In the genomic region with DNA sequence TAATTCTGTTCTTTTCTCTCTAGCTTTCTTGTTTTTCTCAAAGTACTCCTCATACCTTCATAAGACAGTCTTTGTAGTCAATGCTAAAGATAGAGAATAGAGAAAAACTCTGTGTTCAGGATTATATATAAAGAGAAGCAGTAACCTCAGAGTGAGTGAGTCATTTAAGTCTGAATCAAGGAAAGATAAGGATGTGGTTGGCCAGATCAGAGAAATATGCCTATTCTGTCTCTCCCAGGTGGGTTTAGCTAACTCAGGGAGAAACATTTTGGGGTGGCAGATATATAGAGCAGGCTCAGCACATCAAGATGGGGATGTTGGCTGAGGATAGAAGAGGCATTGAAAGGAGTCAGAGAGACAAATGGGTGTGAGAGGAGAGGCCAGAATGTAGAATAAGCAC, we compare ENCODE assay signal across 11 cellular contexts. TPM values are rescaled to one million over a fixed set of nuclear protein-coding genes. Genes with fewer than 3 reads are reported as not detected.
A peak's percentile ranks its signal among the peaks of the same experiment; 100 is the strongest.
DNase-seq lines count a peak whose midpoint lies in the region; ATAC-seq and TF ChIP-seq lines count a peak whose summit lies in the region.
"Had no signal": no experiment of that assay in that cellular context is flagged by ENCODE, and none has a peak within 500 bp of the region (broad histone marks: within the 10 kb centered on the region; RNA-seq: fewer than 3 reads in every experiment).

No MANE protein-coding gene starts in this region.

- TF ChIP-seq CTCF in fibroblast of pulmonary artery (IDR thresholded peaks at IDR 0.05; ENCODE audit: low read length, missing control alignments) (no peak), ascending aorta (IDR thresholded peaks at IDR 0.05) (no peak)

- DNase-seq in H4 (ENCODE audit: low spot score) (peak; percentile 17), fibroblast of pulmonary artery (ENCODE audit: low read depth) (peak; percentile 28), T1000 (lab: John Stamatoyannopoulos, UW) (no peak), ascending aorta (ENCODE audit: low spot score in 2 of 2) (no peak), NCI-H187 (lab: John Stamatoyannopoulos, UW) (no peak)
- no peak for DNase-seq in stimulated activated naive CD4-positive, alpha-beta T cell treated with Interleukin-2 at 50 U/mL for 16 hours (lab: John Stamatoyannopoulos, UW)
- DNase-seq: NCI-H1694 treated with DMSO at 0.1 percent for 48 hours had no signal

- intact Hi-C loops in ascending aorta (cut with DNase I) = no loop called here

- peak; percentile 94 for ATAC-seq in GM18870 (IDR thresholded peaks at IDR 0.05; ENCODE audit: unreplicated experiment)
- peak; percentile 81 for ATAC-seq in HG03558 (IDR thresholded peaks at IDR 0.05; ENCODE audit: extremely low read depth, unreplicated experiment)
- ATAC-seq: HCT116 had no signal

- H3K4me3 ChIP-seq in fibroblast of pulmonary artery (replicated peaks; ENCODE audit: low read depth, low read length) = no peak overlapping the region
- H3K4me3 ChIP-seq in ascending aorta = no peak overlapping the region
- H3K4me3 ChIP-seq: prostate gland had no signal

- H3K4me1 ChIP-seq in ascending aorta = no peaks in the 10 kb centered on the region
- H3K4me1 ChIP-seq: prostate gland had no signal

- no peaks in the 10 kb centered on the region for H3K9me3 ChIP-seq in ascending aorta
- H3K9me3 ChIP-seq: prostate gland had no signal

- H3K27me3 ChIP-seq in ascending aorta = no peaks in the 10 kb centered on the region

- H3K27ac ChIP-seq in ascending aorta = no peak overlapping the region
- H3K27ac ChIP-seq: prostate gland had no signal

- peaks cover 0 to 19% of the 10 kb centered on the region in 2 donors for H3K36me3 ChIP-seq in ascending aorta
- H3K36me3 ChIP-seq: prostate gland had no signal

RNA-seq across cellular contexts. Expression of gene GTF2E1, which starts 31.4 kb away (rescaled TPM):
- 22.4 and 26.0 TPM in 2 replicates for total RNA-seq in H4 (2014; rRNA removed; shearing (Covaris generic))
- total RNA-seq in ascending aorta = 4.4 TPM

RNA-seq across cellular contexts. Expression of gene RABL3, which starts 31.6 kb away (rescaled TPM):
- 30.6 and 31.6 TPM in 2 replicates for total RNA-seq in H4 (2014; rRNA removed; shearing (Covaris generic))
- 3.0 TPM for total RNA-seq in ascending aorta

Comparison
In these comparisons a context has a peak if more than half of its experiments do, and no peak if none do; other contexts are left out.
1. DNase-seq: peak in H4 (single experiment) and fibroblast of pulmonary artery (single experiment); none in stimulated activated naive CD4-positive, alpha-beta T cell treated with Interleukin-2 at 50 U/mL for 16 hours (single experiment), T1000 (single experiment), ascending aorta (0 of 2) and NCI-H187 (0 of 2).